In the genomic region with DNA sequence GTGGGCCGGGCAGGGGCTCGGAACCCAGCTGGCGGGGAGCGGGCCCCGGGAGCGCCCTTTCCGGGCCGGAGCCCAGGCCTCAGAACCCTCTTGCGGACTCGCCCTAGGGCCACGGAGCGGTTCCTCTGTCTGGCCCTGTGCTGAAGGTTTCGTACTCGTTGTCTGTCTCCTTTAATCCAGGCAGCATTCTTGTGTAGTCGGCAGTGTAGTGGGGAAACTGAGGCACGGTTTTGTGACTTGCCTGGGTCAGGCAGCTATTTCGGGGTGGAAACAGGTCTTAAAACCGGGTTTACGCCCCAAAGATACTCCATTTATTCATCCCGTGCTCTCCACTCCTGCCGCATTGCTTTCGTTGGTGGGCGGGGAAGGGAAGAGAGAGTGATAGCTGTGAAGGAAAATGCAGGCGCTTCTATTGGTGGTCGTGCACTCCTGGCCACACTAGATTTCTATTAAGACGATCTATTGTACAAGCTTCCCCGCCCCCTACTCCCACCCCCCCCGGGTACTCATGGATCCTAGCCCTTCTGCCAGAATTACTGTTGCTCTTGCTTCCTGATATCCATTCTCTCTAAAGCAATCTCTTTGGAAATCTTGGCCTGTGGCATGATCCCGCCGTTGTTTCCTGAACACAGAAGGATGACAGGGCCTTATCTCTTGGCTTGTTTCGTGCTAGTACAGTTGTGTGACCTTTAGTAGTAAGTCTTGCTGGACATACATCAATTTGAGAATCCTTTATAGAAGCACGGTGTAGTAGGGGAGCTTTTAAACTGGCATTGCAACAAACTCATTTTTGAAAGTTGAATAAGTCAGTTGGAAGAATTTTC, we compare ENCODE assay signal across 8 cellular contexts. TPM values are rescaled to one million over a fixed set of nuclear protein-coding genes. Genes with fewer than 3 reads are reported as not detected.
DNase-seq lines count a peak whose midpoint lies in the region; ATAC-seq and TF ChIP-seq lines count a peak whose summit lies in the region.

No MANE protein-coding gene starts in this region.

- no peaks in the 10 kb centered on the region for H3K27me3 Mint-ChIP-seq in T-helper 1 cell treated with Interleukin-12 subunit alpha and Interleukin-12 subunit beta and Interleukin-4 antibody, amounts not matched to agents 30 μg/mL and 1 μg/mL, for 36 hours (ENCODE audit: low read depth)
- H3K27me3 Mint-ChIP-seq in stimulated activated naive CD8-positive, alpha-beta T cell treated with anti-CD3 and anti-CD28 coated beads, Interleukin-15, Interleukin-2, amounts not matched to agents 100 ng/mL and 50 ng/mL, for 24 hours, result no peaks in the 10 kb centered on the region

- H3K4me1 Mint-ChIP-seq in T-helper 1 cell treated with Interleukin-12 subunit alpha and Interleukin-12 subunit beta and Interleukin-4 antibody, amounts not matched to agents 30 μg/mL and 1 μg/mL, for 36 hours (ENCODE audit: low read depth), result peaks cover 31% of the 10 kb centered on the region
- H3K4me1 Mint-ChIP-seq in stimulated activated naive CD8-positive, alpha-beta T cell treated with anti-CD3 and anti-CD28 coated beads, Interleukin-15, Interleukin-2, amounts not matched to agents 100 ng/mL and 50 ng/mL, for 24 hours (ENCODE audit: low read depth), result peaks cover 45% of the 10 kb centered on the region

- no peaks in the 10 kb centered on the region for H3F3A ChIP-seq in PC-3 (ENCODE audit: low read length, unreplicated experiment)

- TF ChIP-seq CTCF in PC-3 (conservative IDR thresholded peaks at IDR 0.05; ENCODE audit: low read depth, low read length) (no peak), mammary epithelial cell (conservative IDR thresholded peaks at IDR 0.05 in 1 of 2, IDR thresholded peaks at IDR 0.05 in 1 of 2; ENCODE audit: extremely low read depth in 1 of 2, insufficient read depth in 1 of 2, low read depth in 1 of 2, low read length in 2 of 2) (no peak)

- ATAC-seq in HG03139 (IDR thresholded peaks at IDR 0.05; ENCODE audit: unreplicated experiment) (peak; percentile 1), PC-3 (peak; percentile 24)

- H3K9me3 ChIP-seq in PC-3 (ENCODE audit: low read length) (no peaks in the 10 kb centered on the region), mammary epithelial cell (replicated peaks; ENCODE audit: insufficient read depth, low read length) (no peaks in the 10 kb centered on the region)

- H3K36me3 ChIP-seq in PC-3 (ENCODE audit: low read depth, low read length) (peaks cover 4% of the 10 kb centered on the region; the same call in 1 of the 2 replicates), mammary epithelial cell (ENCODE audit: insufficient read depth, low read length) (no peaks in the 10 kb centered on the region)

- H2AFZ ChIP-seq in PC-3 (ENCODE audit: low read length) (peak overlapping the region; percentile 70), mammary epithelial cell (ENCODE audit: low read depth, low read length) (peak overlapping the region; percentile 93)

- H3K4me1 ChIP-seq in PC-3 (ENCODE audit: insufficient read depth, low read length) (peaks cover 22% of the 10 kb centered on the region), mammary epithelial cell (ENCODE audit: insufficient read depth, low read length) (peaks cover 20% of the 10 kb centered on the region)

- POLR2A ChIA-PET in PC-3 (lab: Charles Lee; ENCODE audit: unreplicated experiment), result interaction anchor here (0.6 to 0.7 kb wide), 2 partner anchors 106 to 119 kb away, joined by 5 to 11 read pairs; no protein-coding TSS in a partner anchor

- peaks cover 38% of the 10 kb centered on the region for H4K20me1 ChIP-seq in PC-3 (ENCODE audit: low read length)
- H4K20me1 ChIP-seq in mammary epithelial cell (ENCODE audit: insufficient read depth, low read length), result no peaks in the 10 kb centered on the region

- in situ Hi-C loops in mammary epithelial cell (cut with MboI; ENCODE audit: low sequenced_read_pairs in 2 of 2), result no loop called here

- H3K4me3 ChIP-seq in PC-3 (ENCODE audit: low read length), result peak overlapping the region; percentile 89
- H3K4me3 ChIP-seq in mammary epithelial cell (replicated peaks in 1 of 3; ENCODE audit: insufficient read depth in 1 of 3, low read depth in 2 of 3, low read length in 3 of 3), result peak overlapping the region; percentile 86 to 98 (median 95)

- peak overlapping the region; percentile 65 for H3K27ac ChIP-seq in PC-3 (ENCODE audit: low read length)
- peak overlapping the region; percentile 70 for H3K27ac ChIP-seq in mammary epithelial cell (ENCODE audit: insufficient read depth, low read depth, low read length)
- peak overlapping the region; percentile 86 for H3K27ac ChIP-seq in layer of hippocampus (ENCODE audit: low read depth, low read length)

- H3K36me3 Mint-ChIP-seq in T-helper 1 cell treated with Interleukin-12 subunit alpha and Interleukin-12 subunit beta and Interleukin-4 antibody, amounts not matched to agents 30 μg/mL and 1 μg/mL, for 36 hours (ENCODE audit: low read depth), result peaks cover 23% of the 10 kb centered on the region
- H3K36me3 Mint-ChIP-seq in stimulated activated naive CD8-positive, alpha-beta T cell treated with anti-CD3 and anti-CD28 coated beads, Interleukin-15, Interleukin-2, amounts not matched to agents 100 ng/mL and 50 ng/mL, for 24 hours (ENCODE audit: low read depth), result peaks cover 22% of the 10 kb centered on the region

- 2% methylated on average over 27 of the region's 32 CpGs for WGBS in mammary epithelial cell (ENCODE audit: low coverage, missing lambda C conversion rate)

- H3K27ac Mint-ChIP-seq in T-helper 1 cell treated with Interleukin-12 subunit alpha and Interleukin-12 subunit beta and Interleukin-4 antibody, amounts not matched to agents 30 μg/mL and 1 μg/mL, for 36 hours, result peak overlapping the region; percentile 91
- H3K27ac Mint-ChIP-seq in stimulated activated naive CD8-positive, alpha-beta T cell treated with anti-CD3 and anti-CD28 coated beads, Interleukin-15, Interleukin-2, amounts not matched to agents 100 ng/mL and 50 ng/mL, for 24 hours, result peak overlapping the region; percentile 94

- H3K4me3 Mint-ChIP-seq in T-helper 1 cell treated with Interleukin-12 subunit alpha and Interleukin-12 subunit beta and Interleukin-4 antibody, amounts not matched to agents 30 μg/mL and 1 μg/mL, for 36 hours, result peak overlapping the region; percentile 96
- peak overlapping the region; percentile 98 for H3K4me3 Mint-ChIP-seq in stimulated activated naive CD8-positive, alpha-beta T cell treated with anti-CD3 and anti-CD28 coated beads, Interleukin-15, Interleukin-2, amounts not matched to agents 100 ng/mL and 50 ng/mL, for 24 hours

- no peak for DNase-seq in T-helper 1 cell
- peak; percentile 57 for DNase-seq in PC-3
- DNase-seq in mammary epithelial cell, result peak; percentile 33
- DNase-seq in midbrain (lab: John Stamatoyannopoulos, UW), result no peak

- TSS peak; percentile 63 for BruUV-seq in PC-3 (replicated peaks; lab: Mats Ljungman, UMichigan)
- no TSS peak for BruUV-seq in mammary epithelial cell (replicated peaks; lab: Mats Ljungman, UMichigan)

- intact Hi-C loops in PC-3 (cut with micrococcal nuclease) (loop anchor here (1.0 to 5.0 kb wide), 4 partner anchors 48 to 124 kb away; a partner anchor contains a TSS), mammary epithelial cell (cut with micrococcal nuclease) (loop anchor here (2.0 to 5.0 kb wide), 3 partner anchors 50 to 291 kb away; a partner anchor contains a TSS)

- no peaks in the 10 kb centered on the region for H3K9me2 ChIP-seq in PC-3 (replicated peaks; ENCODE audit: low read length)

- peak overlapping the region; percentile 88 for H3K4me2 ChIP-seq in PC-3 (ENCODE audit: low read length)
- peak overlapping the region; percentile 94 for H3K4me2 ChIP-seq in mammary epithelial cell (ENCODE audit: insufficient read depth, low read depth, low read length)

- H3K79me2 ChIP-seq in PC-3 (ENCODE audit: low read length) (peaks cover 66% of the 10 kb centered on the region), mammary epithelial cell (ENCODE audit: insufficient read depth, low read length) (peaks cover 57% of the 10 kb centered on the region)

- H3K9ac ChIP-seq in PC-3 (ENCODE audit: low read length), result peak overlapping the region; percentile 94
- peak overlapping the region; percentile 88 for H3K9ac ChIP-seq in mammary epithelial cell (ENCODE audit: insufficient read depth, low read length)

- H3K27me3 ChIP-seq in PC-3 (ENCODE audit: low read length), result no peaks in the 10 kb centered on the region
- H3K27me3 ChIP-seq in mammary epithelial cell (ENCODE audit: insufficient read depth, low read length), result no peaks in the 10 kb centered on the region
- H3K27me3 ChIP-seq in layer of hippocampus (ENCODE audit: control insufficient read depth, insufficient read depth, low read length), result no peaks in the 10 kb centered on the region

- CTCF ChIA-PET in PC-3 (lab: Charles Lee), result interaction anchor here (1.0 kb wide), 1 partner anchor 125 kb away, joined by 4 read pairs; no protein-coding TSS in a partner anchor
- CTCF ChIA-PET in mammary epithelial cell (lab: Charles Lee; ENCODE audit: low non-redundant PET), result interaction anchor here (0.5 to 0.8 kb wide), 2 partner anchors 20 to 223 kb away, joined by 3 to 9 read pairs; a partner anchor contains a TSS

- no peaks in the 10 kb centered on the region for H3K9me3 Mint-ChIP-seq in T-helper 1 cell treated with Interleukin-12 subunit alpha and Interleukin-12 subunit beta and Interleukin-4 antibody, amounts not matched to agents 30 μg/mL and 1 μg/mL, for 36 hours
- no peaks in the 10 kb centered on the region for H3K9me3 Mint-ChIP-seq in stimulated activated naive CD8-positive, alpha-beta T cell treated with anti-CD3 and anti-CD28 coated beads, Interleukin-15, Interleukin-2, amounts not matched to agents 100 ng/mL and 50 ng/mL, for 24 hours

- dilution Hi-C loops in mammary epithelial cell (cut with HindIII; ENCODE audit: low sequenced_read_pairs), result no loop called here

RNA-seq across cellular contexts. Expression of a gene that starts 0.8 kb away (rescaled TPM):
- total RNA-seq in PC-3 (2014; rRNA removed) (46.5 and 55.5 TPM in 2 replicates), mammary epithelial cell (10 to 100 TPM; 47.5 to 71.3 TPM)
- 64.9 TPM for polyA plus RNA-seq in mammary epithelial cell
- polyA minus RNA-seq in mammary epithelial cell, result 93.3 TPM

RNA-seq across cellular contexts. Expression of a gene that starts 27.9 kb away (rescaled TPM):
- not detected in 2 replicates for total RNA-seq in PC-3 (2014; rRNA removed)
- total RNA-seq in mammary epithelial cell, result not detected
- not detected for polyA plus RNA-seq in mammary epithelial cell
- polyA minus RNA-seq in mammary epithelial cell, result not detected

RNA-seq across cellular contexts. Expression of a gene that starts 49.7 kb away (rescaled TPM):
- 47.9 and 70.0 TPM in 2 replicates for total RNA-seq in PC-3 (2014; rRNA removed)
- total RNA-seq in mammary epithelial cell, result 10 to 100 TPM; 14.5 to 28.7 TPM
- polyA plus RNA-seq in mammary epithelial cell, result 25.1 TPM
- polyA minus RNA-seq in mammary epithelial cell, result 19.2 TPM

Comparison
In these comparisons a context has a peak if more than half of its experiments do, and no peak if none do; other contexts are left out.
1. DNase-seq: peak in PC-3 (single experiment) and mammary epithelial cell (single experiment); none in T-helper 1 cell (0 of 5) and midbrain (single experiment).
2. Peak in every context shown above with its lines, with median percentiles within 50 percentile points of each other: H3K27ac ChIP-seq.